8 cellular contexts compared by ENCODE assay signal in genomic region chr11:117096973-117097566, GRCh38. TPM values are rescaled to one million over a fixed set of nuclear protein-coding genes. Genes with fewer than 3 reads are reported as not detected.
DNase-seq lines count a peak whose midpoint lies in the region; ATAC-seq and TF ChIP-seq lines count a peak whose summit lies in the region.

No MANE protein-coding gene starts in this region.

- H3K4me3 ChIP-seq in testis: peak overlapping the region; percentile 73 to 99

- intact Hi-C loops in testis (cut with DNase I; ENCODE audit: low total_unique reads): no loop called here

- peak overlapping the region; percentile 90 to 98 for H3K27ac ChIP-seq in testis

- no peaks in the 10 kb centered on the region for H3K9me3 ChIP-seq in testis

- H3K36me3 ChIP-seq in testis (ENCODE audit: low read depth, missing control alignments): no peaks in the 10 kb centered on the region

- peak overlapping the region; percentile 82 for H3K27ac Mint-ChIP-seq in T-helper 2 cell treated with Interferon-gamma antibody and Interleukin-4, amounts not matched to agents 5 μg/mL and 100 μg/mL, for 36 hours
- peak overlapping the region; percentile 84 for H3K27ac Mint-ChIP-seq in activated naive CD8-positive, alpha-beta T cell treated with anti-CD3 and anti-CD28 coated beads for 36 hours

- peaks cover 58% of the 10 kb centered on the region for H3K4me1 Mint-ChIP-seq in T-helper 2 cell treated with Interferon-gamma antibody and Interleukin-4, amounts not matched to agents 5 μg/mL and 100 μg/mL, for 36 hours (ENCODE audit: low read depth)
- peaks cover 59% of the 10 kb centered on the region for H3K4me1 Mint-ChIP-seq in activated naive CD8-positive, alpha-beta T cell treated with anti-CD3 and anti-CD28 coated beads for 36 hours

- peaks cover 8% of the 10 kb centered on the region for H3K36me3 Mint-ChIP-seq in T-helper 2 cell treated with Interferon-gamma antibody and Interleukin-4, amounts not matched to agents 5 μg/mL and 100 μg/mL, for 36 hours (ENCODE audit: low read depth)
- H3K36me3 Mint-ChIP-seq in activated naive CD8-positive, alpha-beta T cell treated with anti-CD3 and anti-CD28 coated beads for 36 hours: peaks cover 13% of the 10 kb centered on the region

- no peak for ATAC-seq in HG02938 (IDR thresholded peaks at IDR 0.05; ENCODE audit: unreplicated experiment)

- H3K27me3 Mint-ChIP-seq in T-helper 2 cell treated with Interferon-gamma antibody and Interleukin-4, amounts not matched to agents 5 μg/mL and 100 μg/mL, for 36 hours (ENCODE audit: low read depth): peaks cover 5% of the 10 kb centered on the region
- no peaks in the 10 kb centered on the region for H3K27me3 Mint-ChIP-seq in activated naive CD8-positive, alpha-beta T cell treated with anti-CD3 and anti-CD28 coated beads for 36 hours

- in situ Hi-C loops in ACHN (cut with HindIII; ENCODE audit: low pct_ligation_motif_present, low pct_unique_long_range_greater_than_20kb, low sequenced_read_pairs): no loop called here

- no peak for TF ChIP-seq POLR2A in testis (IDR thresholded peaks at IDR 0.05)

- H3K27me3 ChIP-seq in testis: no peaks in the 10 kb centered on the region

- peaks cover 36% of the 10 kb centered on the region for H3K4me1 ChIP-seq in testis

- DNase-seq in T-helper 2 cell treated with Interferon-gamma antibody and Interleukin-4, amounts not matched to agents 5 μg/mL and 100 μg/mL, for 36 hours (ENCODE audit: low spot score): no peak
- DNase-seq in T-helper 2 cell (no peak), kidney glomerular epithelial cell (lab: John Stamatoyannopoulos, UW) (peak; percentile 22), testis (no peak), AML-193 (lab: John Stamatoyannopoulos, UW) (no peak), ACHN (no peak)
- no peak for DNase-seq in activated naive CD8-positive, alpha-beta T cell treated with anti-CD3 and anti-CD28 coated beads for 36 hours

- WGBS in testis, 2 donors: 23 to 32% methylated on average over 9 of the region's 9 CpGs

- TF ChIP-seq CTCF in testis (IDR thresholded peaks at IDR 0.05): no peak

- peak overlapping the region; percentile 92 for H3K4me3 Mint-ChIP-seq in T-helper 2 cell treated with Interferon-gamma antibody and Interleukin-4, amounts not matched to agents 5 μg/mL and 100 μg/mL, for 36 hours
- H3K4me3 Mint-ChIP-seq in activated naive CD8-positive, alpha-beta T cell treated with anti-CD3 and anti-CD28 coated beads for 36 hours: peak overlapping the region; percentile 91

- peaks cover 3% of the 10 kb centered on the region for H3K9me3 Mint-ChIP-seq in T-helper 2 cell treated with Interferon-gamma antibody and Interleukin-4, amounts not matched to agents 5 μg/mL and 100 μg/mL, for 36 hours
- peaks cover 4% of the 10 kb centered on the region for H3K9me3 Mint-ChIP-seq in activated naive CD8-positive, alpha-beta T cell treated with anti-CD3 and anti-CD28 coated beads for 36 hours

RNA-seq across cellular contexts. Expression of gene SIK3, which starts 1.2 kb away (rescaled TPM):
- total RNA-seq in activated naive CD8-positive, alpha-beta T cell treated with anti-CD3 and anti-CD28 coated beads for 36 hours: 10 to 100 TPM; 22.8 to 24.0 TPM
- total RNA-seq in testis: 100 to 1,000 TPM; 123 to 125 TPM
- polyA plus RNA-seq in testis (ENCODE audit: insufficient read depth, low read depth, low replicate concordance): 112 TPM

RNA-seq across cellular contexts. Expression of gene PAFAH1B2, which starts 47.0 kb away (rescaled TPM):
- total RNA-seq in activated naive CD8-positive, alpha-beta T cell treated with anti-CD3 and anti-CD28 coated beads for 36 hours: 10 to 100 TPM; 67.5 to 67.6 TPM
- total RNA-seq in testis: 100 to 1,000 TPM; 150 to 156 TPM
- 66.5 TPM for polyA plus RNA-seq in testis (ENCODE audit: insufficient read depth, low read depth, low replicate concordance)

Comparison
In these comparisons a context has a peak if more than half of its experiments do, and no peak if none do; other contexts are left out.
1. RNA of gene SIK3, which starts 1.2 kb away (total RNA-seq): 123 to 125 TPM in testis; 22.8 to 24.0 TPM in activated naive CD8-positive, alpha-beta T cell treated with anti-CD3 and anti-CD28 coated beads for 36 hours; every median in the first group is over 4 times any median in the second.